10 cellular contexts compared by ENCODE assay signal in genomic region chr2:191217580-191217979, GRCh38. TPM values are rescaled to one million over a fixed set of nuclear protein-coding genes. Genes with fewer than 3 reads are reported as not detected.
DNase-seq lines count a peak whose midpoint lies in the region; TF ChIP-seq lines count a peak whose summit lies in the region.
"Had no signal": no experiment of that assay in that cellular context is flagged by ENCODE, and none has a peak within 500 bp of the region (broad histone marks: within the 10 kb centered on the region; RNA-seq: fewer than 3 reads in every experiment).

No MANE protein-coding gene starts in this region.

- H3K4me3 ChIP-seq in choroid plexus epithelial cell (ENCODE audit: low read depth, low read length): no peak overlapping the region
- H3K4me3 ChIP-seq: tibial artery had no signal

- DNase-seq in GM04504 (ENCODE audit: low read depth) (peak; percentile 60), M059J (ENCODE audit: low read depth) (peak; percentile 90), choroid plexus epithelial cell (ENCODE audit: low read depth) (peak; percentile 65), lung microvascular endothelial cell (ENCODE audit: low read depth in 2 of 2) (peak; percentile 8 to 23), 8988T (no peak), epidermal melanocyte (ENCODE audit: insufficient read length, low spot score) (no peak), COLO829 (ENCODE audit: low spot score) (no peak), HK-2 (ENCODE audit: unreplicated experiment) (no peak)
- DNase-seq: NCI-H1436 treated with DMSO at 0.1 percent for 48 hours, tibial artery had no signal

- no peak for TF ChIP-seq CTCF in choroid plexus epithelial cell (conservative IDR thresholded peaks at IDR 0.05; ENCODE audit: low read depth, low read length)

RNA-seq across cellular contexts. Expression of gene MYO1B, which starts 27.6 kb away (rescaled TPM):
- 23.5 and 26.2 TPM in 2 replicates for total RNA-seq in M059J (2014; rRNA removed; shearing (Covaris generic))
- 78.2 and 97.4 TPM in 2 replicates for total RNA-seq in lung microvascular endothelial cell

Comparison
In these comparisons a context has a peak if more than half of its experiments do, and no peak if none do; other contexts are left out.
1. DNase-seq: peak in GM04504 (single experiment), M059J (single experiment), choroid plexus epithelial cell (single experiment) and lung microvascular endothelial cell (2 of 2); none in 8988T (single experiment), epidermal melanocyte (single experiment), COLO829 (single experiment) and HK-2 (single experiment).